Comparison of ENCODE assay signal across 8 cellular contexts in the genomic region with DNA sequence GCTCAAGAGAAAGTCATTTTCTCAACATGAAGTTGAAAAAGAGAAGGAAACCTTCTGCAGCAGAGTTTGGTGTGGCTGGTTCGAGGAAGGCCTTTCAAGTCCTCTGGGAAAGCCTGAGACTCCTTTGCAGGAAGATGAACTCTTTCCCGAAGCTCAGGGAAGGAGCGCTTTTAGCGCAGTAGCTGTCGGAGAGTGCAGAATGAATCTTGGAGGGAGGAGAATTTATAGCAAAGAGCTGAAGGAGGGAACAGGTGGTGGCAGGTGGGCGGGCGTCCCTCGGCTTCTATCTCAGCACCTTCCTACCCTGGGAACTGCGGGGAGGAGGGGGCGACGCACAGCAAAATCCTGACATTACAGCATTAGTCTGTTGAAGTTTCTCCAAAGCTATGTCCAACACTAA. TPM values are rescaled to one million over a fixed set of nuclear protein-coding genes. Genes with fewer than 3 reads are reported as not detected.
DNase-seq lines count a peak whose midpoint lies in the region; ATAC-seq and TF ChIP-seq lines count a peak whose summit lies in the region.

A gene (minus strand): TSS at position 198 of the 400 bp plus-strand sequence. CDS start 436 bp downstream, outside the sequence.

- no peaks in the 10 kb centered on the region for H3K9me3 ChIP-seq in CD4-positive, alpha-beta T cell (ENCODE audit: control insufficient read depth, low read length)
- H3K9me3 ChIP-seq in neutrophil, result no peaks in the 10 kb centered on the region

- no peak for DNase-seq in CD4-positive, alpha-beta T cell
- DNase-seq in NCI-H82 treated with DMSO at 0.1 percent for 48 hours (lab: John Stamatoyannopoulos, UW; ENCODE audit: unreplicated experiment), result peak; percentile 90
- DNase-seq in endothelial cell (ENCODE audit: low spot score), result no peak
- no peak for DNase-seq in germinal center (ENCODE audit: low spot score)
- DNase-seq in activated CD4-positive, alpha-beta T cell treated with anti-CD3 and anti-CD28 coated beads for 48 hours, result no peak

- H3K4me1 Mint-ChIP-seq in CD4-positive, alpha-beta T cell (ENCODE audit: low read depth), result peaks cover 12% of the 10 kb centered on the region
- H3K4me1 Mint-ChIP-seq in endothelial cell (ENCODE audit: unreplicated experiment), result peaks cover 4% of the 10 kb centered on the region

- no peaks in the 10 kb centered on the region for H3K36me3 ChIP-seq in neutrophil

- H3K27me3 ChIP-seq in CD4-positive, alpha-beta T cell (ENCODE audit: control insufficient read depth, insufficient read depth, low read length), result peaks cover 36% of the 10 kb centered on the region
- peaks cover 74% of the 10 kb centered on the region for H3K27me3 ChIP-seq in neutrophil

- no peak for ATAC-seq in CD4-positive, alpha-beta T cell (ENCODE audit: poor library complexity)
- ATAC-seq in GM21576 (IDR thresholded peaks at IDR 0.05; ENCODE audit: unreplicated experiment) (no peak), HG03139 (IDR thresholded peaks at IDR 0.05; ENCODE audit: unreplicated experiment) (no peak)

- peak within 1 kb of the TSS; percentile 64 to 68 for H3K4me3 ChIP-seq in neutrophil (ENCODE audit: low read depth in 1 of 2, low read length in 1 of 2)

- CTCF ChIA-PET in CD4-positive, alpha-beta T cell (lab: Charles Lee), result no interaction called here

- POLR2A ChIA-PET in CD4-positive, alpha-beta T cell (lab: Charles Lee), result no interaction called here

- H3K4me3 Mint-ChIP-seq in CD4-positive, alpha-beta T cell, result peak within 1 kb of the TSS; percentile 60
- H3K4me3 Mint-ChIP-seq in endothelial cell (ENCODE audit: unreplicated experiment), result peak within 1 kb of the TSS; percentile 83

- intact Hi-C loops in CD4-positive, alpha-beta T cell (cut with DNase I, micrococcal nuclease), result no loop called here

- H3K9me3 Mint-ChIP-seq in CD4-positive, alpha-beta T cell, result no peaks in the 10 kb centered on the region
- H3K9me3 Mint-ChIP-seq in endothelial cell (ENCODE audit: unreplicated experiment), result no peaks in the 10 kb centered on the region

- H3K27ac ChIP-seq in CD4-positive, alpha-beta T cell (ENCODE audit: low read depth, low read length), result no peak within 1 kb of the TSS
- no peak within 1 kb of the TSS for H3K27ac ChIP-seq in neutrophil

- peaks cover 11 to 13% of the 10 kb centered on the region in 2 experiments for H3K4me1 ChIP-seq in neutrophil (ENCODE audit: control insufficient read depth in 1 of 2, insufficient read depth in 1 of 2, low read depth in 1 of 2, low read length in 1 of 2)

- peaks cover 54% of the 10 kb centered on the region for H3K27me3 Mint-ChIP-seq in CD4-positive, alpha-beta T cell
- H3K27me3 Mint-ChIP-seq in endothelial cell (ENCODE audit: unreplicated experiment), result no peaks in the 10 kb centered on the region

- no peaks in the 10 kb centered on the region for H3K36me3 Mint-ChIP-seq in CD4-positive, alpha-beta T cell (ENCODE audit: low read depth)
- H3K36me3 Mint-ChIP-seq in endothelial cell (ENCODE audit: low read depth, unreplicated experiment), result no peaks in the 10 kb centered on the region

- no peak for TF ChIP-seq CTCF in CD4-positive, alpha-beta T cell (IDR thresholded peaks at IDR 0.05)
- TF ChIP-seq CTCF in endothelial cell (IDR thresholded peaks at IDR 0.05; ENCODE audit: unreplicated experiment), result no peak
- no peak for TF ChIP-seq CTCF in neutrophil (IDR thresholded peaks at IDR 0.05)

- no peak within 1 kb of the TSS for H3K27ac Mint-ChIP-seq in CD4-positive, alpha-beta T cell
- H3K27ac Mint-ChIP-seq in endothelial cell (ENCODE audit: unreplicated experiment), result no peak within 1 kb of the TSS

RNA-seq across cellular contexts. Expression of the gene that starts here (rescaled TPM):
- total RNA-seq in CD4-positive, alpha-beta T cell, result not detected
- total RNA-seq in endothelial cell (ENCODE audit: unreplicated experiment), result 0.23 TPM
